19 cellular contexts compared by ENCODE assay signal in genomic region chr1:237953238-237953637, GRCh38.
DNase-seq lines count a peak whose midpoint lies in the region; TF ChIP-seq lines count a peak whose summit lies in the region.
"Had no signal": no experiment of that assay in that cellular context is flagged by ENCODE, and none has a peak within 500 bp of the region (broad histone marks: within the 10 kb centered on the region; RNA-seq: fewer than 3 reads in every experiment).

No MANE protein-coding gene starts in this region.

- H3K27ac ChIP-seq in SK-N-SH (ENCODE audit: low read depth in 2 of 2, low read length in 1 of 2): no peak overlapping the region
- H3K27ac ChIP-seq: upper lobe of right lung had no signal

- H3K4me3 Mint-ChIP-seq in HFFc6: no peak overlapping the region
- no peak overlapping the region for H3K4me3 Mint-ChIP-seq in activated CD4-positive, alpha-beta T cell treated with anti-CD3 and anti-CD28 coated beads, Interleukin-2, amount 10 ng/mL, durations not matched to agents 24 days and 14 days
- H3K4me3 Mint-ChIP-seq: activated naive CD8-positive, alpha-beta T cell; B cell; mesothelial cell of epicardium; stimulated activated memory B cell treated with anti-CD40 and anti-IgM and Interleukin-4, amounts not matched to agents 10 μg/mL and 1 μg/mL and 100 μg/mL, for 72 hours; T-helper 2 cell treated with Interferon-gamma antibody and Interleukin-4, amounts not matched to agents 5 μg/mL and 100 μg/mL, for 36 hours had no signal

- H3K27ac Mint-ChIP-seq in HFFc6: no peak overlapping the region
- no peak overlapping the region for H3K27ac Mint-ChIP-seq in activated CD4-positive, alpha-beta T cell treated with anti-CD3 and anti-CD28 coated beads, Interleukin-2, amount 10 ng/mL, durations not matched to agents 24 days and 14 days
- H3K27ac Mint-ChIP-seq: activated naive CD8-positive, alpha-beta T cell; B cell; mesothelial cell of epicardium; stimulated activated memory B cell treated with anti-CD40 and anti-IgM and Interleukin-4, amounts not matched to agents 10 μg/mL and 1 μg/mL and 100 μg/mL, for 72 hours; T-helper 2 cell treated with Interferon-gamma antibody and Interleukin-4, amounts not matched to agents 5 μg/mL and 100 μg/mL, for 36 hours had no signal

- H3K4me3 ChIP-seq in SK-N-SH (ENCODE audit: low read depth in 2 of 2, low read length in 1 of 2): no peak overlapping the region
- H3K4me3 ChIP-seq: upper lobe of right lung had no signal

- H3K9me3 Mint-ChIP-seq in HFFc6: no peaks in the 10 kb centered on the region
- H3K9me3 Mint-ChIP-seq in activated CD4-positive, alpha-beta T cell treated with anti-CD3 and anti-CD28 coated beads, Interleukin-2, amount 10 ng/mL, durations not matched to agents 24 days and 14 days: no peaks in the 10 kb centered on the region
- H3K9me3 Mint-ChIP-seq: mesothelial cell of epicardium; stimulated activated memory B cell treated with anti-CD40 and anti-IgM and Interleukin-4, amounts not matched to agents 10 μg/mL and 1 μg/mL and 100 μg/mL, for 72 hours had no signal

- POLR2A ChIA-PET in SK-N-SH (lab: Yijun Ruan, JAX): no interaction called here

- no peaks in the 10 kb centered on the region; the same call in 1 of the 2 replicates for H3K36me3 Mint-ChIP-seq in HFFc6 (ENCODE audit: low read depth)
- no peaks in the 10 kb centered on the region for H3K36me3 Mint-ChIP-seq in activated CD4-positive, alpha-beta T cell treated with anti-CD3 and anti-CD28 coated beads, Interleukin-2, amount 10 ng/mL, durations not matched to agents 24 days and 14 days (ENCODE audit: low read depth)
- H3K36me3 Mint-ChIP-seq: activated naive CD8-positive, alpha-beta T cell; mesothelial cell of epicardium; stimulated activated memory B cell treated with anti-CD40 and anti-IgM and Interleukin-4, amounts not matched to agents 10 μg/mL and 1 μg/mL and 100 μg/mL, for 72 hours had no signal

- H3K4me2 ChIP-seq in SK-N-SH: no peak overlapping the region

- H3K79me2 ChIP-seq in SK-N-SH (ENCODE audit: insufficient read depth): no peaks in the 10 kb centered on the region

- no peaks in the 10 kb centered on the region for H3K9me3 ChIP-seq in SK-N-SH
- H3K9me3 ChIP-seq: upper lobe of right lung had no signal

- intact Hi-C loops in activated CD4-positive, alpha-beta T cell treated with anti-CD3 and anti-CD28 coated beads, Interleukin-2, amount 10 ng/mL, durations not matched to agents 24 days and 14 days (cut with micrococcal nuclease): no loop called here
- intact Hi-C loops in head of caudate nucleus (cut with DNase I): no loop called here

- peak; percentile 10 for DNase-seq in ACHN
- peak; percentile 6 for DNase-seq in HFFc6
- no peak for DNase-seq in SK-N-SH
- peak; percentile 38 for DNase-seq in iPS-NIHi11 (ENCODE audit: low spot score)
- no peak for DNase-seq in NCI-H128 (lab: John Stamatoyannopoulos, UW; ENCODE audit: unreplicated experiment)
- no peak for DNase-seq in NCI-H1105 treated with DMSO at 0.1 percent for 48 hours (lab: John Stamatoyannopoulos, UW)
- no peak for DNase-seq in activated CD4-positive, alpha-beta T cell treated with anti-CD3 and anti-CD28 coated beads, Interleukin-2, amount 10 ng/mL, durations not matched to agents 24 days and 14 days
- DNase-seq in head of caudate nucleus: no peak
- DNase-seq: activated CD4-positive, alpha-beta T cell treated with anti-CD3 and anti-CD28 coated beads, Interleukin-2, amount 50 U/mL, for 1 hour; DMS79; effector CD8-positive, alpha-beta T cell; NCI-H1436 treated with DMSO at 0.1 percent for 48 hours; occipital lobe; upper lobe of right lung had no signal

- H4K20me1 ChIP-seq in SK-N-SH (ENCODE audit: insufficient read depth): no peaks in the 10 kb centered on the region

- 64% methylated on average over 7 of the region's 7 CpGs for WGBS in SK-N-SH (ENCODE audit: low lambda C conversion rate)

- TF ChIP-seq CTCF in HFFc6 (IDR thresholded peaks at IDR 0.05) (peak; percentile 57), SK-N-SH (IDR thresholded peaks at IDR 0.05) (peak; percentile 16; the same call in 1 of the 2 replicates)

- peak; percentile 41 for TF ChIP-seq RAD21 in SK-N-SH (IDR thresholded peaks at IDR 0.05; ENCODE audit: low read length)

- no peaks in the 10 kb centered on the region for H3K4me1 Mint-ChIP-seq in HFFc6 (ENCODE audit: low read depth)
- H3K4me1 Mint-ChIP-seq in activated CD4-positive, alpha-beta T cell treated with anti-CD3 and anti-CD28 coated beads, Interleukin-2, amount 10 ng/mL, durations not matched to agents 24 days and 14 days: no peaks in the 10 kb centered on the region
- H3K4me1 Mint-ChIP-seq: B cell; mesothelial cell of epicardium; stimulated activated memory B cell treated with anti-CD40 and anti-IgM and Interleukin-4, amounts not matched to agents 10 μg/mL and 1 μg/mL and 100 μg/mL, for 72 hours had no signal

- H3K4me1 ChIP-seq in SK-N-SH (ENCODE audit: control insufficient read depth in 1 of 2, insufficient read depth in 2 of 2, low read depth in 1 of 2, low read length in 1 of 2): no peaks in the 10 kb centered on the region
- H3K4me1 ChIP-seq: upper lobe of right lung had no signal

- H3K27me3 ChIP-seq in SK-N-SH (ENCODE audit: insufficient read depth): no peaks in the 10 kb centered on the region
- H3K27me3 ChIP-seq: upper lobe of right lung had no signal

- H3K9me2 ChIP-seq in SK-N-SH: no peaks in the 10 kb centered on the region

- H3K9ac ChIP-seq in SK-N-SH: no peak overlapping the region

- H3K27me3 Mint-ChIP-seq in HFFc6 (ENCODE audit: insufficient read depth): no peaks in the 10 kb centered on the region
- no peaks in the 10 kb centered on the region for H3K27me3 Mint-ChIP-seq in activated CD4-positive, alpha-beta T cell treated with anti-CD3 and anti-CD28 coated beads, Interleukin-2, amount 10 ng/mL, durations not matched to agents 24 days and 14 days
- H3K27me3 Mint-ChIP-seq: activated naive CD8-positive, alpha-beta T cell; B cell; stimulated activated memory B cell treated with anti-CD40 and anti-IgM and Interleukin-4, amounts not matched to agents 10 μg/mL and 1 μg/mL and 100 μg/mL, for 72 hours had no signal

- no peaks in the 10 kb centered on the region for H3K36me3 ChIP-seq in SK-N-SH (replicated peaks in 1 of 2; ENCODE audit: control insufficient read depth in 1 of 2, insufficient read depth in 2 of 2, low read length in 1 of 2)
- H3K36me3 ChIP-seq: upper lobe of right lung had no signal

- CTCF ChIA-PET in SK-N-SH (lab: Yijun Ruan, JAX): interaction anchor here (1.2 to 2.1 kb wide), 2 partner anchors 10 to 24 kb away, joined by 3 to 6 read pairs; no protein-coding TSS in a partner anchor

- in situ Hi-C loops in ACHN (cut with HindIII; ENCODE audit: low pct_ligation_motif_present, low pct_unique_long_range_greater_than_20kb, low sequenced_read_pairs): no loop called here

- no peak for TF ChIP-seq EP300 in SK-N-SH (IDR thresholded peaks at IDR 0.05; ENCODE audit: borderline replicate concordance in 1 of 2, low read depth in 1 of 2, low read length in 1 of 2)

- H3F3A ChIP-seq in SK-N-SH (replicated peaks; ENCODE audit: insufficient read depth): no peaks in the 10 kb centered on the region

- H2AFZ ChIP-seq in SK-N-SH (ENCODE audit: low read depth): no peak overlapping the region

TF ChIP-seq in SK-N-SH, 30 proteins besides CTCF, POLR2A, EP300 and RAD21 (continues in another document):
- no peak for TF ChIP-seq TCF12 (IDR thresholded peaks at IDR 0.05)
- no peak for TF ChIP-seq GATA2 (CRISPR knock-in tag; IDR thresholded peaks at IDR 0.05)
- TF ChIP-seq USF1 (IDR thresholded peaks at IDR 0.05; ENCODE audit: borderline replicate concordance, low read depth): no peak
- TF ChIP-seq MAX (IDR thresholded peaks at IDR 0.05; ENCODE audit: low read depth): no peak
- no peak for TF ChIP-seq EZH2phosphoT487 (IDR thresholded peaks at IDR 0.05; ENCODE audit: borderline replicate concordance, low read depth)
- no peak for TF ChIP-seq NRF1 (IDR thresholded peaks at IDR 0.05; ENCODE audit: low read depth, low read length)
- TF ChIP-seq POLR2AphosphoS5 (IDR thresholded peaks at IDR 0.05; ENCODE audit: low read depth, low read length): no peak
- TF ChIP-seq RCOR1 (IDR thresholded peaks at IDR 0.05; ENCODE audit: low read length): no peak
- no peak for TF ChIP-seq FOXJ3 (CRISPR knock-in tag; IDR thresholded peaks at IDR 0.05)
- TF ChIP-seq GABPA (IDR thresholded peaks at IDR 0.05; ENCODE audit: low read depth): no peak
- no peak for TF ChIP-seq PBX3 (IDR thresholded peaks at IDR 0.05)

Comparison
In these comparisons a context has a peak if more than half of its experiments do, and no peak if none do; other contexts are left out.
1. DNase-seq: peak in ACHN (single experiment), HFFc6 (single experiment) and iPS-NIHi11 (single experiment); none in SK-N-SH (single experiment), NCI-H128 (single experiment), NCI-H1105 treated with DMSO at 0.1 percent for 48 hours (single experiment), activated CD4-positive, alpha-beta T cell treated with anti-CD3 and anti-CD28 coated beads, Interleukin-2, amount 10 ng/mL, durations not matched to agents 24 days and 14 days (single experiment) and head of caudate nucleus (0 of 42).